1 cellular context compared by ENCODE assay signal in the genomic region with DNA sequence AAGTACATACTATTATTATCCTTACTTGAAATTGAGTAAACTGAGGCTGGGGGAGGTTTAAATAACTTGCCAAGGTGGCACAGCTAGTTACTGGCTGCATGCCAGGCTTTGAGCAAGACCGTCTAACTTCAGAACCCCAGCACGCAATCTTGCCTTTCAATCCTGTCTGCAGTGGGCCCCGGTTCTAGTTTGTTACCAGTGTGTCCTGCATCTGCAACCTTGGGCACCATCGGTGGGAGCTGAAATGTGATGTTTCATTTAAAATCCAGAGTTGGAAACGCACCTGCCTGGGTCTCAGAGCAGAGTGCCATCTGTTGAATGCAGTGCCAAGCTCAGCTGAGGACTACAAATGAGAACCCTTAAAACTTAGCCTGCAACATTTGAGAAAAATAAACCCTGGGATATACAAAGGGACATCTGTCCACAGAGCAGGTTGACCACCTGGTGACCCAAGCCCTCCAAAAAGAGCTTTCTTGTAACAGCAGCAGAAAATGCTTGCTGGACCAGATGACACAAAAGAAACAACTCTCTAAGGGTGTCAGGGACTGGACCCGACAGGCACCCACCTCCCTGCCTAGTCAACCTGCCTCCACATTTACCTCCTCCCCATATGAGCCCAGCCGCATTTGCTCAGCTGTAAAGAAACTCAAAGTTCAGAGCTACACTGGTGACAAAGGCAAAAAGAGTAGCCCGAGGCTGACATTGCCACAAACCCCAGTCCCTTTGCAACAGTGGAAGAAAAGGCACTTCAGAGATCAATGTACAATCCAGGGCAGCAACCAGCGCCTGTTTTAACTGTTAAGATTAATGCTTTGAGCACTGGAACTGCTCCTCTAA.
TF ChIP-seq lines count a peak whose summit lies in the region.

No MANE protein-coding gene starts in this region.

TF ChIP-seq in HepG2, 621 proteins besides CTCF, POLR2A, EP300 and RAD21 (continued from another document and continues in another):
- TF ChIP-seq, protein P1, sequence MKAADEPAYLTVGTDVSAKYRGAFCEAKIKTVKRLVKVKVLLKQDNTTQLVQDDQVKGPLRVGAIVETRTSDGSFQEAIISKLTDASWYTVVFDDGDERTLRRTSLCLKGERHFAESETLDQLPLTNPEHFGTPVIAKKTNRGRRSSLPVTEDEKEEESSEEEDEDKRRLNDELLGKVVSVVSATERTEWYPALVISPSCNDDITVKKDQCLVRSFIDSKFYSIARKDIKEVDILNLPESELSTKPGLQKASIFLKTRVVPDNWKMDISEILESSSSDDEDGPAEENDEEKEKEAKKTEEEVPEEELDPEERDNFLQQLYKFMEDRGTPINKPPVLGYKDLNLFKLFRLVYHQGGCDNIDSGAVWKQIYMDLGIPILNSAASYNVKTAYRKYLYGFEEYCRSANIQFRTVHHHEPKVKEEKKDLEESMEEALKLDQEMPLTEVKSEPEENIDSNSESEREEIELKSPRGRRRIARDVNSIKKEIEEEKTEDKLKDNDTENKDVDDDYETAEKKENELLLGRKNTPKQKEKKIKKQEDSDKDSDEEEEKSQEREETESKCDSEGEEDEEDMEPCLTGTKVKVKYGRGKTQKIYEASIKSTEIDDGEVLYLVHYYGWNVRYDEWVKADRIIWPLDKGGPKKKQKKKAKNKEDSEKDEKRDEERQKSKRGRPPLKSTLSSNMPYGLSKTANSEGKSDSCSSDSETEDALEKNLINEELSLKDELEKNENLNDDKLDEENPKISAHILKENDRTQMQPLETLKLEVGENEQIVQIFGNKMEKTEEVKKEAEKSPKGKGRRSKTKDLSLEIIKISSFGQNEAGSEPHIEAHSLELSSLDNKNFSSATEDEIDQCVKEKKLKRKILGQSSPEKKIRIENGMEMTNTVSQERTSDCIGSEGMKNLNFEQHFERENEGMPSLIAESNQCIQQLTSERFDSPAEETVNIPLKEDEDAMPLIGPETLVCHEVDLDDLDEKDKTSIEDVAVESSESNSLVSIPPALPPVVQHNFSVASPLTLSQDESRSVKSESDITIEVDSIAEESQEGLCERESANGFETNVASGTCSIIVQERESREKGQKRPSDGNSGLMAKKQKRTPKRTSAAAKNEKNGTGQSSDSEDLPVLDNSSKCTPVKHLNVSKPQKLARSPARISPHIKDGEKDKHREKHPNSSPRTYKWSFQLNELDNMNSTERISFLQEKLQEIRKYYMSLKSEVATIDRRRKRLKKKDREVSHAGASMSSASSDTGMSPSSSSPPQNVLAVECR (CRISPR knock-in tag; IDR thresholded peaks at IDR 0.05; ENCODE audit: borderline replicate concordance): peak; percentile 85; the same call in 1 of the 2 replicates
- no peak for TF ChIP-seq SAFB2 (CRISPR knock-in tag; IDR thresholded peaks at IDR 0.05; ENCODE audit: borderline replicate concordance, low read depth)
- TF ChIP-seq, protein P2, sequence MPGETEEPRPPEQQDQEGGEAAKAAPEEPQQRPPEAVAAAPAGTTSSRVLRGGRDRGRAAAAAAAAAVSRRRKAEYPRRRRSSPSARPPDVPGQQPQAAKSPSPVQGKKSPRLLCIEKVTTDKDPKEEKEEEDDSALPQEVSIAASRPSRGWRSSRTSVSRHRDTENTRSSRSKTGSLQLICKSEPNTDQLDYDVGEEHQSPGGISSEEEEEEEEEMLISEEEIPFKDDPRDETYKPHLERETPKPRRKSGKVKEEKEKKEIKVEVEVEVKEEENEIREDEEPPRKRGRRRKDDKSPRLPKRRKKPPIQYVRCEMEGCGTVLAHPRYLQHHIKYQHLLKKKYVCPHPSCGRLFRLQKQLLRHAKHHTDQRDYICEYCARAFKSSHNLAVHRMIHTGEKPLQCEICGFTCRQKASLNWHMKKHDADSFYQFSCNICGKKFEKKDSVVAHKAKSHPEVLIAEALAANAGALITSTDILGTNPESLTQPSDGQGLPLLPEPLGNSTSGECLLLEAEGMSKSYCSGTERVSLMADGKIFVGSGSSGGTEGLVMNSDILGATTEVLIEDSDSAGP (CRISPR knock-in tag; IDR thresholded peaks at IDR 0.05; ENCODE audit: borderline replicate concordance): 0 out of 2 replicates have a peak, but pooled peaks have one; percentile 40
- TF ChIP-seq NR3C1 (CRISPR knock-in tag; IDR thresholded peaks at IDR 0.05): no peak
- no peak for TF ChIP-seq PHF8 (CRISPR knock-in tag; IDR thresholded peaks at IDR 0.05)
- TF ChIP-seq, protein P3, sequence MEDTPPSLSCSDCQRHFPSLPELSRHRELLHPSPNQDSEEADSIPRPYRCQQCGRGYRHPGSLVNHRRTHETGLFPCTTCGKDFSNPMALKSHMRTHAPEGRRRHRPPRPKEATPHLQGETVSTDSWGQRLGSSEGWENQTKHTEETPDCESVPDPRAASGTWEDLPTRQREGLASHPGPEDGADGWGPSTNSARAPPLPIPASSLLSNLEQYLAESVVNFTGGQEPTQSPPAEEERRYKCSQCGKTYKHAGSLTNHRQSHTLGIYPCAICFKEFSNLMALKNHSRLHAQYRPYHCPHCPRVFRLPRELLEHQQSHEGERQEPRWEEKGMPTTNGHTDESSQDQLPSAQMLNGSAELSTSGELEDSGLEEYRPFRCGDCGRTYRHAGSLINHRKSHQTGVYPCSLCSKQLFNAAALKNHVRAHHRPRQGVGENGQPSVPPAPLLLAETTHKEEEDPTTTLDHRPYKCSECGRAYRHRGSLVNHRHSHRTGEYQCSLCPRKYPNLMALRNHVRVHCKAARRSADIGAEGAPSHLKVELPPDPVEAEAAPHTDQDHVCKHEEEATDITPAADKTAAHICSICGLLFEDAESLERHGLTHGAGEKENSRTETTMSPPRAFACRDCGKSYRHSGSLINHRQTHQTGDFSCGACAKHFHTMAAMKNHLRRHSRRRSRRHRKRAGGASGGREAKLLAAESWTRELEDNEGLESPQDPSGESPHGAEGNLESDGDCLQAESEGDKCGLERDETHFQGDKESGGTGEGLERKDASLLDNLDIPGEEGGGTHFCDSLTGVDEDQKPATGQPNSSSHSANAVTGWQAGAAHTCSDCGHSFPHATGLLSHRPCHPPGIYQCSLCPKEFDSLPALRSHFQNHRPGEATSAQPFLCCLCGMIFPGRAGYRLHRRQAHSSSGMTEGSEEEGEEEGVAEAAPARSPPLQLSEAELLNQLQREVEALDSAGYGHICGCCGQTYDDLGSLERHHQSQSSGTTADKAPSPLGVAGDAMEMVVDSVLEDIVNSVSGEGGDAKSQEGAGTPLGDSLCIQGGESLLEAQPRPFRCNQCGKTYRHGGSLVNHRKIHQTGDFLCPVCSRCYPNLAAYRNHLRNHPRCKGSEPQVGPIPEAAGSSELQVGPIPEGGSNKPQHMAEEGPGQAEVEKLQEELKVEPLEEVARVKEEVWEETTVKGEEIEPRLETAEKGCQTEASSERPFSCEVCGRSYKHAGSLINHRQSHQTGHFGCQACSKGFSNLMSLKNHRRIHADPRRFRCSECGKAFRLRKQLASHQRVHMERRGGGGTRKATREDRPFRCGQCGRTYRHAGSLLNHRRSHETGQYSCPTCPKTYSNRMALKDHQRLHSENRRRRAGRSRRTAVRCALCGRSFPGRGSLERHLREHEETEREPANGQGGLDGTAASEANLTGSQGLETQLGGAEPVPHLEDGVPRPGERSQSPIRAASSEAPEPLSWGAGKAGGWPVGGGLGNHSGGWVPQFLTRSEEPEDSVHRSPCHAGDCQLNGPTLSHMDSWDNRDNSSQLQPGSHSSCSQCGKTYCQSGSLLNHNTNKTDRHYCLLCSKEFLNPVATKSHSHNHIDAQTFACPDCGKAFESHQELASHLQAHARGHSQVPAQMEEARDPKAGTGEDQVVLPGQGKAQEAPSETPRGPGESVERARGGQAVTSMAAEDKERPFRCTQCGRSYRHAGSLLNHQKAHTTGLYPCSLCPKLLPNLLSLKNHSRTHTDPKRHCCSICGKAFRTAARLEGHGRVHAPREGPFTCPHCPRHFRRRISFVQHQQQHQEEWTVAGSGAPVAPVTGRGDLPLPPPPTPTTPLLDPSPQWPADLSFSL (CRISPR knock-in tag; IDR thresholded peaks at IDR 0.05): no peak
- TF ChIP-seq, protein P4, sequence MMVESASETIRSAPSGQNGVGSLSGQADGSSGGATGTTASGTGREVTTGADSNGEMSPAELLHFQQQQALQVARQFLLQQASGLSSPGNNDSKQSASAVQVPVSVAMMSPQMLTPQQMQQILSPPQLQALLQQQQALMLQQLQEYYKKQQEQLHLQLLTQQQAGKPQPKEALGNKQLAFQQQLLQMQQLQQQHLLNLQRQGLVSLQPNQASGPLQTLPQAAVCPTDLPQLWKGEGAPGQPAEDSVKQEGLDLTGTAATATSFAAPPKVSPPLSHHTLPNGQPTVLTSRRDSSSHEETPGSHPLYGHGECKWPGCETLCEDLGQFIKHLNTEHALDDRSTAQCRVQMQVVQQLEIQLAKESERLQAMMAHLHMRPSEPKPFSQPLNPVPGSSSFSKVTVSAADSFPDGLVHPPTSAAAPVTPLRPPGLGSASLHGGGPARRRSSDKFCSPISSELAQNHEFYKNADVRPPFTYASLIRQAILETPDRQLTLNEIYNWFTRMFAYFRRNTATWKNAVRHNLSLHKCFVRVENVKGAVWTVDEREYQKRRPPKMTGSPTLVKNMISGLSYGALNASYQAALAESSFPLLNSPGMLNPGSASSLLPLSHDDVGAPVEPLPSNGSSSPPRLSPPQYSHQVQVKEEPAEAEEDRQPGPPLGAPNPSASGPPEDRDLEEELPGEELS (CRISPR knock-in tag; IDR thresholded peaks at IDR 0.05): no peak
- TF ChIP-seq CREB1 (IDR thresholded peaks at IDR 0.05): no peak
- peak; percentile 5; the same call in 1 of the 2 replicates for TF ChIP-seq CREB1 (CRISPR knock-in tag; IDR thresholded peaks at IDR 0.05)
- no peak for TF ChIP-seq FOSL1 (CRISPR knock-in tag; IDR thresholded peaks at IDR 0.05; ENCODE audit: borderline replicate concordance)
- TF ChIP-seq ZSCAN30 (CRISPR knock-in tag; IDR thresholded peaks at IDR 0.05): no peak
- TF ChIP-seq ARNT2 (CRISPR knock-in tag; IDR thresholded peaks at IDR 0.05; ENCODE audit: low read depth): no peak
- TF ChIP-seq ZSCAN9 (CRISPR knock-in tag; IDR thresholded peaks at IDR 0.05; ENCODE audit: borderline replicate concordance): no peak
- 0 out of 2 replicates have a peak, but pooled peaks have one; percentile 33 for TF ChIP-seq ZMYM2 (CRISPR knock-in tag; IDR thresholded peaks at IDR 0.05)
- no peak for TF ChIP-seq HHEX (CRISPR knock-in tag; IDR thresholded peaks at IDR 0.05)
- TF ChIP-seq, protein P5, sequence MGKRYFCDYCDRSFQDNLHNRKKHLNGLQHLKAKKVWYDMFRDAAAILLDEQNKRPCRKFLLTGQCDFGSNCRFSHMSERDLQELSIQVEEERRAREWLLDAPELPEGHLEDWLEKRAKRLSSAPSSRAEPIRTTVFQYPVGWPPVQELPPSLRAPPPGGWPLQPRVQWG (CRISPR knock-in tag; IDR thresholded peaks at IDR 0.05; ENCODE audit: borderline replicate concordance, low read depth): no peak
- no peak for TF ChIP-seq ZNF891 (CRISPR knock-in tag; IDR thresholded peaks at IDR 0.05)
- TF ChIP-seq ZNF367 (CRISPR knock-in tag; IDR thresholded peaks at IDR 0.05; ENCODE audit: borderline replicate concordance): no peak
- no peak for TF ChIP-seq ZNF263 (CRISPR knock-in tag; IDR thresholded peaks at IDR 0.05)
- no peak for TF ChIP-seq PHF20 (CRISPR knock-in tag; IDR thresholded peaks at IDR 0.05)
- TF ChIP-seq ZNF510 (CRISPR knock-in tag; IDR thresholded peaks at IDR 0.05; ENCODE audit: low read depth): peak; percentile 92; the same call in 1 of the 2 replicates
- TF ChIP-seq MTF2 (CRISPR knock-in tag; IDR thresholded peaks at IDR 0.05; ENCODE audit: borderline replicate concordance): no peak
- TF ChIP-seq ZNF264 (CRISPR knock-in tag; IDR thresholded peaks at IDR 0.05): peak; percentile 79
- 0 out of 2 replicates have a peak, but pooled peaks have one; percentile 78 for TF ChIP-seq PAX8 (CRISPR knock-in tag; IDR thresholded peaks at IDR 0.05; ENCODE audit: borderline replicate concordance)
- TF ChIP-seq, protein P6, sequence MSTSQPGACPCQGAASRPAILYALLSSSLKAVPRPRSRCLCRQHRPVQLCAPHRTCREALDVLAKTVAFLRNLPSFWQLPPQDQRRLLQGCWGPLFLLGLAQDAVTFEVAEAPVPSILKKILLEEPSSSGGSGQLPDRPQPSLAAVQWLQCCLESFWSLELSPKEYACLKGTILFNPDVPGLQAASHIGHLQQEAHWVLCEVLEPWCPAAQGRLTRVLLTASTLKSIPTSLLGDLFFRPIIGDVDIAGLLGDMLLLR (CRISPR knock-in tag; IDR thresholded peaks at IDR 0.05): no peak
- TF ChIP-seq DNMT3B (CRISPR knock-in tag; conservative IDR thresholded peaks at IDR 0.05): no peak; the same call in 1 of the 2 replicates
- TF ChIP-seq, protein P7, sequence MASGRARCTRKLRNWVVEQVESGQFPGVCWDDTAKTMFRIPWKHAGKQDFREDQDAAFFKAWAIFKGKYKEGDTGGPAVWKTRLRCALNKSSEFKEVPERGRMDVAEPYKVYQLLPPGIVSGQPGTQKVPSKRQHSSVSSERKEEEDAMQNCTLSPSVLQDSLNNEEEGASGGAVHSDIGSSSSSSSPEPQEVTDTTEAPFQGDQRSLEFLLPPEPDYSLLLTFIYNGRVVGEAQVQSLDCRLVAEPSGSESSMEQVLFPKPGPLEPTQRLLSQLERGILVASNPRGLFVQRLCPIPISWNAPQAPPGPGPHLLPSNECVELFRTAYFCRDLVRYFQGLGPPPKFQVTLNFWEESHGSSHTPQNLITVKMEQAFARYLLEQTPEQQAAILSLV (CRISPR knock-in tag; IDR thresholded peaks at IDR 0.05; ENCODE audit: borderline replicate concordance): no peak
- no peak for TF ChIP-seq MAFG (CRISPR knock-in tag; IDR thresholded peaks at IDR 0.05)
- no peak for TF ChIP-seq FOXA3 (CRISPR knock-in tag; IDR thresholded peaks at IDR 0.05)
- peak; percentile 39; the same call in 1 of the 2 replicates for TF ChIP-seq NAIF1 (CRISPR knock-in tag; IDR thresholded peaks at IDR 0.05; ENCODE audit: borderline replicate concordance)
- no peak for TF ChIP-seq HOXA7 (CRISPR knock-in tag; IDR thresholded peaks at IDR 0.05)
- TF ChIP-seq PAF1 (CRISPR knock-in tag; IDR thresholded peaks at IDR 0.05): no peak
- TF ChIP-seq, protein P8, sequence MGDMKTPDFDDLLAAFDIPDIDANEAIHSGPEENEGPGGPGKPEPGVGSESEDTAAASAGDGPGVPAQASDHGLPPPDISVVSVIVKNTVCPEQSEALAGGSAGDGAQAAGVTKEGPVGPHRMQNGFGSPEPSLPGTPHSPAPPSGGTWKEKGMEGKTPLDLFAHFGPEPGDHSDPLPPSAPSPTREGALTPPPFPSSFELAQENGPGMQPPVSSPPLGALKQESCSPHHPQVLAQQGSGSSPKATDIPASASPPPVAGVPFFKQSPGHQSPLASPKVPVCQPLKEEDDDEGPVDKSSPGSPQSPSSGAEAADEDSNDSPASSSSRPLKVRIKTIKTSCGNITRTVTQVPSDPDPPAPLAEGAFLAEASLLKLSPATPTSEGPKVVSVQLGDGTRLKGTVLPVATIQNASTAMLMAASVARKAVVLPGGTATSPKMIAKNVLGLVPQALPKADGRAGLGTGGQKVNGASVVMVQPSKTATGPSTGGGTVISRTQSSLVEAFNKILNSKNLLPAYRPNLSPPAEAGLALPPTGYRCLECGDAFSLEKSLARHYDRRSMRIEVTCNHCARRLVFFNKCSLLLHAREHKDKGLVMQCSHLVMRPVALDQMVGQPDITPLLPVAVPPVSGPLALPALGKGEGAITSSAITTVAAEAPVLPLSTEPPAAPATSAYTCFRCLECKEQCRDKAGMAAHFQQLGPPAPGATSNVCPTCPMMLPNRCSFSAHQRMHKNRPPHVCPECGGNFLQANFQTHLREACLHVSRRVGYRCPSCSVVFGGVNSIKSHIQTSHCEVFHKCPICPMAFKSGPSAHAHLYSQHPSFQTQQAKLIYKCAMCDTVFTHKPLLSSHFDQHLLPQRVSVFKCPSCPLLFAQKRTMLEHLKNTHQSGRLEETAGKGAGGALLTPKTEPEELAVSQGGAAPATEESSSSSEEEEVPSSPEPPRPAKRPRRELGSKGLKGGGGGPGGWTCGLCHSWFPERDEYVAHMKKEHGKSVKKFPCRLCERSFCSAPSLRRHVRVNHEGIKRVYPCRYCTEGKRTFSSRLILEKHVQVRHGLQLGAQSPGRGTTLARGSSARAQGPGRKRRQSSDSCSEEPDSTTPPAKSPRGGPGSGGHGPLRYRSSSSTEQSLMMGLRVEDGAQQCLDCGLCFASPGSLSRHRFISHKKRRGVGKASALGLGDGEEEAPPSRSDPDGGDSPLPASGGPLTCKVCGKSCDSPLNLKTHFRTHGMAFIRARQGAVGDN (CRISPR knock-in tag; IDR thresholded peaks at IDR 0.05): no peak
- no peak for TF ChIP-seq MIER3 (CRISPR knock-in tag; IDR thresholded peaks at IDR 0.05; ENCODE audit: borderline replicate concordance)
